15 cellular contexts compared by ENCODE assay signal in the genomic region with DNA sequence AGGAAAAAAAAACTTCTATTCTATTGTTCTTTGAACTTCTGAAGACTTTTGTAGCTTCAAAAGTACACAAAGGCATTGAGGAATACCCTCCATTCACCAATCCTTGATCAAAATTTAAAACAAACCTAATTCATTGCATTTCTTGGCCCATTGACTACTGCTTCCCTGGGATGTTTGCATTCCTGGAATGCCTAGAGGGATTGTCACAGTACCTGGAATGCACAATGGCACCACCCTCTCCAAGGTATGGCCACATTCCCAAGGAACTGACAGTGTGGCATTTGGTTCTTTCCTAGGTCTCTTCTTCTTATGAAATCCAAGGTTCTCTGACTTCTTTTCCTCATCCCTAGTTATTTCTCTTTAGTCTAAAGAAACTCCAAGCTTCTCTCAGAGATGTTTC.
DNase-seq lines count a peak whose midpoint lies in the region; ATAC-seq, FAIRE-seq and TF ChIP-seq lines count a peak whose summit lies in the region.
"Had no signal": no experiment of that assay in that cellular context is flagged by ENCODE, and none has a peak within 500 bp of the region (broad histone marks: within the 10 kb centered on the region; RNA-seq: fewer than 3 reads in every experiment).

No MANE protein-coding gene starts in this region.

- peak; percentile 30 to 75; a peak in 3 of 6 replicates for ATAC-seq in A549
- ATAC-seq: left cardiac atrium, Right ventricle myocardium inferior had no signal

- no peaks in the 10 kb centered on the region for H3K36me3 Mint-ChIP-seq in glutamatergic neuron (ENCODE audit: unreplicated experiment)
- H3K36me3 Mint-ChIP-seq: activated naive CD8-positive, alpha-beta T cell treated with anti-CD3 and anti-CD28 coated beads for 36 hours had no signal

- peak overlapping the region; percentile 50 for H2AFZ ChIP-seq in keratinocyte (ENCODE audit: control insufficient read depth, low read length)

- FAIRE-seq in A549 (lab: Jason Lieb, UNC): no peak
- FAIRE-seq in HTR-8/SVneo (lab: Jason Lieb, UNC): no peak
- FAIRE-seq in keratinocyte (lab: Jason Lieb, UNC): peak; percentile 93
- FAIRE-seq: G401.6 had no signal

- H3K4me2 ChIP-seq in A549: peak overlapping the region; percentile 37; the same call in 2 of the 3 replicates
- peak overlapping the region; percentile 54 for H3K4me2 ChIP-seq in keratinocyte (ENCODE audit: control insufficient read depth, extremely low read depth, insufficient read depth, low read depth, low read length)

- CTCF ChIA-PET in A549 (lab: Yijun Ruan, JAX): no interaction called here

- no peaks in the 10 kb centered on the region for H3K27me3 ChIP-seq in keratinocyte (ENCODE audit: control insufficient read depth, extremely low read depth, insufficient read depth, low read length)

- no peaks in the 10 kb centered on the region for H3K9me3 Mint-ChIP-seq in glutamatergic neuron (ENCODE audit: unreplicated experiment)

- TF ChIP-seq CTCF in A549 (IDR thresholded peaks at IDR 0.05) (no peak), keratinocyte (optimal IDR thresholded peaks at IDR 0.05 in 1 of 3, IDR thresholded peaks at IDR 0.05 in 1 of 3, conservative IDR thresholded peaks at IDR 0.05 in 1 of 3; ENCODE audit: extremely low read depth in 1 of 3, insufficient read depth in 2 of 3, low read length in 3 of 3) (no peak), glutamatergic neuron (IDR thresholded peaks at IDR 0.05; ENCODE audit: partially characterized antibody, unreplicated experiment) (no peak)

- DNase-seq in A549 (ENCODE audit: low read depth in 1 of 2, low spot score in 1 of 2) (peak; percentile 3 to 47), HTR-8/SVneo (ENCODE audit: insufficient read length, low spot score) (peak; percentile 0), astrocyte of the hippocampus (ENCODE audit: low read depth, low spot score) (peak; percentile 66), keratinocyte (ENCODE audit: low read depth, low spot score) (peak; percentile 35), NCI-H1417 (lab: John Stamatoyannopoulos, UW) (no peak), glutamatergic neuron (no peak), NCI-H2107 treated with DMSO at 0.1 percent for 48 hours (lab: John Stamatoyannopoulos, UW; ENCODE audit: unreplicated experiment) (no peak)
- DNase-seq in stimulated activated CD4-positive, alpha-beta T cell treated with anti-CD3 and anti-CD28 coated beads, Interleukin-4, amount 100 ng/mL, for 4 hours: no peak
- DNase-seq: activated naive CD8-positive, alpha-beta T cell treated with anti-CD3 and anti-CD28 coated beads for 36 hours; left cardiac atrium; NCI-H82; T-helper 2 cell had no signal

- H3K4me1 ChIP-seq in A549 (peaks cover 4% of the 10 kb centered on the region; the same call in 1 of the 3 replicates), keratinocyte (ENCODE audit: control insufficient read depth, extremely low read depth, insufficient read depth, low read length) (peaks cover 15% of the 10 kb centered on the region)
- H3K4me1 ChIP-seq: prostate gland had no signal

- no peaks in the 10 kb centered on the region for H3K79me2 ChIP-seq in keratinocyte (ENCODE audit: control insufficient read depth, insufficient read depth, low read length)

- POLR2A ChIA-PET in A549 (lab: Yijun Ruan, JAX): no interaction called here

- H3K4me3 Mint-ChIP-seq in glutamatergic neuron (ENCODE audit: unreplicated experiment): no peak overlapping the region
- H3K4me3 Mint-ChIP-seq: activated naive CD8-positive, alpha-beta T cell treated with anti-CD3 and anti-CD28 coated beads for 36 hours had no signal

- no peaks in the 10 kb centered on the region for H3K9me3 ChIP-seq in A549
- H3K9me3 ChIP-seq in keratinocyte (ENCODE audit: control insufficient read depth, low read depth, low read length): no peaks in the 10 kb centered on the region
- H3K9me3 ChIP-seq: prostate gland had no signal

- H3K4me1 Mint-ChIP-seq in glutamatergic neuron (ENCODE audit: low read depth, unreplicated experiment): no peaks in the 10 kb centered on the region
- H3K4me1 Mint-ChIP-seq: activated naive CD8-positive, alpha-beta T cell treated with anti-CD3 and anti-CD28 coated beads for 36 hours had no signal

- dilution Hi-C loops in keratinocyte (cut with MboI; ENCODE audit: extremely low pct_ligation_motif_present, low sequenced_read_pairs): no loop called here

- no peaks in the 10 kb centered on the region for H3K36me3 ChIP-seq in keratinocyte (ENCODE audit: control insufficient read depth in 2 of 2, extremely low read depth in 1 of 2, insufficient read depth in 2 of 2, low read length in 2 of 2)
- H3K36me3 ChIP-seq: prostate gland had no signal

- H3K27ac ChIP-seq in A549 (no peak overlapping the region), keratinocyte (ENCODE audit: control insufficient read depth, insufficient read depth, low read length) (peak overlapping the region; percentile 6)
- H3K27ac ChIP-seq: prostate gland had no signal

- no peaks in the 10 kb centered on the region for H4K20me1 ChIP-seq in keratinocyte (ENCODE audit: control insufficient read depth, extremely low read depth, insufficient read depth, low read length)

- TF ChIP-seq POLR2A in A549 (IDR thresholded peaks at IDR 0.05; ENCODE audit: low read length): no peak

- no peak for TF ChIP-seq EP300 in A549 (IDR thresholded peaks at IDR 0.05)

- H3K4me3 ChIP-seq in A549 (no peak overlapping the region), keratinocyte (ENCODE audit: control insufficient read depth in 2 of 3, extremely low read depth in 1 of 3, insufficient read depth in 2 of 3, low read depth in 1 of 3, low read length in 3 of 3) (no peak overlapping the region)
- H3K4me3 ChIP-seq: prostate gland had no signal

- no peak overlapping the region for H3K9ac ChIP-seq in keratinocyte (ENCODE audit: control insufficient read depth, extremely low read depth, insufficient read depth, low read length)

- no peaks in the 10 kb centered on the region for H3K9me1 ChIP-seq in keratinocyte (ENCODE audit: control insufficient read depth, extremely low read depth, insufficient read depth, low read length)

- no peaks in the 10 kb centered on the region for H3K27me3 Mint-ChIP-seq in glutamatergic neuron (ENCODE audit: unreplicated experiment)
- H3K27me3 Mint-ChIP-seq: activated naive CD8-positive, alpha-beta T cell treated with anti-CD3 and anti-CD28 coated beads for 36 hours had no signal

- TF ChIP-seq RAD21 in A549 (conservative IDR thresholded peaks at IDR 0.05 in 1 of 2, IDR thresholded peaks at IDR 0.05 in 1 of 2): no peak

- H3K27ac Mint-ChIP-seq in glutamatergic neuron (ENCODE audit: unreplicated experiment): no peak overlapping the region
- H3K27ac Mint-ChIP-seq: activated naive CD8-positive, alpha-beta T cell treated with anti-CD3 and anti-CD28 coated beads for 36 hours had no signal

TF ChIP-seq in A549, 52 proteins besides CTCF, POLR2A, EP300 and RAD21:
- no peak for TF ChIP-seq KDM5A (IDR thresholded peaks at IDR 0.05)
- TF ChIP-seq ZNF302 (CRISPR knock-in tag; IDR thresholded peaks at IDR 0.05): no peak
TF ChIP-seq in A549: peak in this region for 0.

Comparison
In these comparisons a context has a peak if more than half of its experiments do, and no peak if none do; other contexts are left out.
1. DNase-seq: peak in A549 (2 of 2), HTR-8/SVneo (single experiment), astrocyte of the hippocampus (single experiment) and keratinocyte (single experiment); none in NCI-H1417 (0 of 3), glutamatergic neuron (single experiment), NCI-H2107 treated with DMSO at 0.1 percent for 48 hours (single experiment) and stimulated activated CD4-positive, alpha-beta T cell treated with anti-CD3 and anti-CD28 coated beads, Interleukin-4, amount 100 ng/mL, for 4 hours (0 of 2).